In the genomic region with DNA sequence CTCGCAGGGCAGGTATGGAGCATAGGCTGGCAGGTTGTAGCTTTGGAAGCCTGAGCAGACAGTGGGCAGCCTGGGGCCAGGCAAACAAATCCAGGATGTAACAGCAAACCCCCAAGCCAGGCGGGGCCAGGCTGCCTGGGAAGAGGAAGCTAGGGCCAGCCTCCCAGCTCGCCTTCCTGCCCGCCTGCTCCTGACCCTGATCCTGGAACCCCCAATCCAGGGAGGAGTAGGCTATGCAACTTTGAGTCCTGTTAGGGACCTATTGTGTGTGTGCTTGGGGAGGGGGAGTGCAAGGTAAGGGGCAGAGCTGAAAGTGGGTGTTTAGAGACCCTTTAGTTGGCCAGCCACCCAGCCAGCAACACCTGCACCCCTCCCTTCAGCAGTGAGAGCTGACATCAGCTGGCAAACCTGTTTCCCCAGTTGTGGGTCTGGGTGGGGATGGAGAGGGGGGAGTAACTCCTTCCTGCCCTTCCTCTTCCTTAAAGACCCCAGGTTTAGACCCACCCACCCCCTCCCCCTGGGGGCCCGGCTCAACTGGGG, we compare ENCODE assay signal across 9 cellular contexts. TPM values are rescaled to one million over a fixed set of nuclear protein-coding genes. Genes with fewer than 3 reads are reported as not detected.
DNase-seq lines count a peak whose midpoint lies in the region; ATAC-seq and TF ChIP-seq lines count a peak whose summit lies in the region.
"Had no signal": no experiment of that assay in that cellular context is flagged by ENCODE, and none has a peak within 500 bp of the region (broad histone marks: within the 10 kb centered on the region; RNA-seq: fewer than 3 reads in every experiment).

No MANE protein-coding gene starts in this region.

- H3K27ac ChIP-seq in DOHH2 (ENCODE audit: low read depth, low read length) (no peak overlapping the region), OCI-LY7 (ENCODE audit: low read depth, low read length, poor library complexity, severe bottlenecking) (peak overlapping the region; percentile 35), gastroesophageal sphincter (peak overlapping the region in 3 of 4 donors; percentile 12 to 47 (median 47)), osteoblast (ENCODE audit: low read depth, low read length) (no peak overlapping the region)

- peaks cover 73% of the 10 kb centered on the region for H3K4me1 ChIP-seq in DOHH2 (ENCODE audit: control insufficient read depth, low read length)
- H3K4me1 ChIP-seq in OCI-LY7 (ENCODE audit: insufficient read depth, low read length, poor library complexity, severe bottlenecking), result peaks cover 82% of the 10 kb centered on the region
- peaks cover 0 to 47% (median 20%) of the 10 kb centered on the region in 3 donors for H3K4me1 ChIP-seq in gastroesophageal sphincter
- peaks cover 4% of the 10 kb centered on the region for H3K4me1 ChIP-seq in osteoblast (ENCODE audit: insufficient read depth, low read length)

- intact Hi-C loops in OCI-LY7 (cut with micrococcal nuclease; ENCODE audit: unreplicated experiment), result no loop called here

- no peak for TF ChIP-seq CTCF in DOHH2 (IDR thresholded peaks at IDR 0.05; ENCODE audit: low read depth, low read length, poor library complexity, severe bottlenecking)
- TF ChIP-seq CTCF in OCI-LY7 (conservative IDR thresholded peaks at IDR 0.05; ENCODE audit: low read length), result no peak
- TF ChIP-seq CTCF in gastroesophageal sphincter (IDR thresholded peaks at IDR 0.05), result no peak
- TF ChIP-seq CTCF in osteoblast (IDR thresholded peaks at IDR 0.05; ENCODE audit: extremely low read depth, low read depth, low read length), result no peak

- peak overlapping the region; percentile 31; the same call in 1 of the 2 replicates for H3K4me2 ChIP-seq in DOHH2 (ENCODE audit: low read length)
- H3K4me2 ChIP-seq in OCI-LY7 (ENCODE audit: low read length), result peak overlapping the region; percentile 90
- no peak overlapping the region for H3K4me2 ChIP-seq in osteoblast (ENCODE audit: insufficient read depth, low read length)

- 0 out of 2 replicates have a peak, but pooled peaks cover 3% of the 10 kb centered on the region for H4K20me1 ChIP-seq in DOHH2 (ENCODE audit: control insufficient read depth, insufficient read depth, low read depth, low read length)
- H4K20me1 ChIP-seq in OCI-LY7 (ENCODE audit: insufficient read depth, low read length), result no peaks in the 10 kb centered on the region
- no peaks in the 10 kb centered on the region for H4K20me1 ChIP-seq in osteoblast (ENCODE audit: insufficient read depth, low read length)

- 95% methylated on average over 3 of the region's 5 CpGs; no CpG with 5 or more reads in 1 of the 2 donors for WGBS in gastroesophageal sphincter (ENCODE audit: low coverage in 1 of 2), 2 donors

- CTCF ChIA-PET in OCI-LY7 (lab: Charles Lee; ENCODE audit: unreplicated experiment), result no interaction called here

- no TSS peak for BruUV-seq in OCI-LY7 (replicated peaks; lab: Mats Ljungman, UMichigan)

- H3K9me2 ChIP-seq in DOHH2 (replicated peaks; ENCODE audit: control insufficient read depth, low read length) (no peaks in the 10 kb centered on the region), OCI-LY7 (ENCODE audit: insufficient read depth, low read length) (no peaks in the 10 kb centered on the region)

- TF ChIP-seq POLR2A in gastroesophageal sphincter (IDR thresholded peaks at IDR 0.05), result no peak

- H3K27me3 ChIP-seq in DOHH2 (ENCODE audit: control insufficient read depth, low read length), result no peaks in the 10 kb centered on the region
- no peaks in the 10 kb centered on the region for H3K27me3 ChIP-seq in gastroesophageal sphincter
- H3K27me3 ChIP-seq in osteoblast (ENCODE audit: insufficient read depth, low read length), result no peaks in the 10 kb centered on the region
- H3K27me3 ChIP-seq in MG63, result no peaks in the 10 kb centered on the region
- H3K27me3 ChIP-seq: adrenal gland had no signal

- POLR2A ChIA-PET in OCI-LY7 (lab: Charles Lee), result interaction anchor here (0.7 to 5.6 kb wide), 6 partner anchors 9 to 54 kb away, joined by 3 to 39 read pairs (median 4); no protein-coding TSS in a partner anchor

- H3K79me2 ChIP-seq in DOHH2 (ENCODE audit: control insufficient read depth, low read length) (peaks cover 78% of the 10 kb centered on the region), OCI-LY7 (ENCODE audit: insufficient read depth, low read depth, low read length) (peaks cover 64% of the 10 kb centered on the region), osteoblast (ENCODE audit: insufficient read depth, low read length) (no peaks in the 10 kb centered on the region)

- ATAC-seq in gastroesophageal sphincter, result no peak
- ATAC-seq in GM19395 (IDR thresholded peaks at IDR 0.05; ENCODE audit: unreplicated experiment), result no peak

- TF ChIP-seq EP300 in gastroesophageal sphincter (IDR thresholded peaks at IDR 0.05), result no peak

- DNase-seq in OCI-LY7 (ENCODE audit: low spot score), result no peak
- DNase-seq in osteoblast (ENCODE audit: insufficient read length, low spot score, missing footprints), result peak; percentile 59
- DNase-seq in activated CD4-positive, CD25-positive, alpha-beta regulatory T cell treated with anti-CD3 and anti-CD28 coated beads, Interleukin-2, amount 50 U/mL, for 72 hours, result no peak
- no peak for DNase-seq in MG63
- DNase-seq in COR-L47 (lab: John Stamatoyannopoulos, UW), result no peak

- H2AFZ ChIP-seq in OCI-LY7 (ENCODE audit: low read length) (no peak overlapping the region), osteoblast (ENCODE audit: low read length) (no peak overlapping the region)

- H3K4me3 ChIP-seq in DOHH2 (ENCODE audit: low read length) (no peak overlapping the region), OCI-LY7 (ENCODE audit: low read depth, low read length, poor library complexity, severe bottlenecking) (peak overlapping the region; percentile 52), gastroesophageal sphincter (peak overlapping the region in 1 of 2 donors; percentile 12), osteoblast (ENCODE audit: insufficient read depth, low read length) (no peak overlapping the region), MG63 (no peak overlapping the region)
- H3K4me3 ChIP-seq: adrenal gland had no signal

- no peaks in the 10 kb centered on the region for H3F3A ChIP-seq in DOHH2 (ENCODE audit: control insufficient read depth, insufficient read depth)

- H3K36me3 ChIP-seq in DOHH2 (ENCODE audit: control insufficient read depth, low read length) (0 out of 2 replicates have a peak, but pooled peaks cover 2% of the 10 kb centered on the region), OCI-LY7 (ENCODE audit: insufficient read depth, low read length) (peaks cover 9% of the 10 kb centered on the region; the same call in 1 of the 2 replicates), gastroesophageal sphincter (no peaks in the 10 kb centered on the region), osteoblast (ENCODE audit: insufficient read depth, low read length) (no peaks in the 10 kb centered on the region), MG63 (no peaks in the 10 kb centered on the region)
- H3K36me3 ChIP-seq: adrenal gland had no signal

- H3K9me3 ChIP-seq in DOHH2 (ENCODE audit: control insufficient read depth, insufficient read depth, low read length) (no peaks in the 10 kb centered on the region), OCI-LY7 (ENCODE audit: low read length) (no peaks in the 10 kb centered on the region), gastroesophageal sphincter (no peaks in the 10 kb centered on the region), osteoblast (ENCODE audit: low read depth, low read length) (no peaks in the 10 kb centered on the region), MG63 (no peaks in the 10 kb centered on the region)
- H3K9me3 ChIP-seq: adrenal gland had no signal

RNA-seq across cellular contexts. Expression of gene NBEAL2, which starts 2.5 kb away (rescaled TPM):
- total RNA-seq in OCI-LY7 (2014; rRNA removed; shearing (Covaris generic)), result 53.3 and 74.9 TPM in 2 replicates
- 129 and 149 TPM in 2 replicates for total RNA-seq in OCI-LY7 (2022)
- total RNA-seq in gastroesophageal sphincter, result 10 to 100 TPM; 12.3 to 23.2 (median 20.4) TPM
- 2.1 and 4.3 TPM in 2 replicates for total RNA-seq in osteoblast
- 0.99 and 4.8 TPM in 2 replicates for total RNA-seq in MG63 (2014; rRNA removed; shearing (Covaris generic); ENCODE audit: low replicate concordance)

RNA-seq across cellular contexts. Expression of gene CCDC12, which starts 5.5 kb away (rescaled TPM):
- total RNA-seq in OCI-LY7 (2014; rRNA removed; shearing (Covaris generic)), result 74.9 and 102 TPM in 2 replicates
- total RNA-seq in OCI-LY7 (2022) (107 and 116 TPM in 2 replicates), gastroesophageal sphincter (10 to 100 TPM; 14.3 to 52.2 (median 42.0) TPM), osteoblast (17.4 and 20.6 TPM in 2 replicates)
- 12.0 and 13.7 TPM in 2 replicates for total RNA-seq in MG63 (2014; rRNA removed; shearing (Covaris generic); ENCODE audit: low replicate concordance)

Comparison
In these comparisons a context has a peak if more than half of its experiments do, and no peak if none do; other contexts are left out.
1. H3K27ac ChIP-seq: peak in OCI-LY7 (single experiment) and gastroesophageal sphincter (3 of 4); none in DOHH2 (single experiment) and osteoblast (single experiment).